10 cellular contexts compared by ENCODE assay signal in genomic region chr13:105074756-105075155, GRCh38.
"Had no signal": no experiment of that assay in that cellular context is flagged by ENCODE, and none has a peak within 500 bp of the region (broad histone marks: within the 10 kb centered on the region; RNA-seq: fewer than 3 reads in every experiment).

No MANE protein-coding gene starts in this region.

- H2AFZ ChIP-seq: GM23248 had no signal

- H3K4me1 ChIP-seq: HAP-1 had no signal

- ATAC-seq: HCT116 had no signal

- DNase-seq: GM23248, GOT3, H7, HFFc6, Karpas-422, KBM-7 had no signal

- H3K9me3 ChIP-seq: HAP-1 had no signal

- H3K9ac ChIP-seq: GM23248, KMS-11 had no signal

- H3K9me3 Mint-ChIP-seq: HFFc6 had no signal

- H3K27ac ChIP-seq: GM23248, KMS-11 had no signal

- FAIRE-seq: HTR-8/SVneo had no signal

- H3K36me3 ChIP-seq: HAP-1 had no signal

- H3K4me3 ChIP-seq: GM23248, HAP-1 had no signal

- H3K4me2 ChIP-seq: KMS-11 had no signal
